9 cellular contexts compared by ENCODE assay signal in the genomic region with DNA sequence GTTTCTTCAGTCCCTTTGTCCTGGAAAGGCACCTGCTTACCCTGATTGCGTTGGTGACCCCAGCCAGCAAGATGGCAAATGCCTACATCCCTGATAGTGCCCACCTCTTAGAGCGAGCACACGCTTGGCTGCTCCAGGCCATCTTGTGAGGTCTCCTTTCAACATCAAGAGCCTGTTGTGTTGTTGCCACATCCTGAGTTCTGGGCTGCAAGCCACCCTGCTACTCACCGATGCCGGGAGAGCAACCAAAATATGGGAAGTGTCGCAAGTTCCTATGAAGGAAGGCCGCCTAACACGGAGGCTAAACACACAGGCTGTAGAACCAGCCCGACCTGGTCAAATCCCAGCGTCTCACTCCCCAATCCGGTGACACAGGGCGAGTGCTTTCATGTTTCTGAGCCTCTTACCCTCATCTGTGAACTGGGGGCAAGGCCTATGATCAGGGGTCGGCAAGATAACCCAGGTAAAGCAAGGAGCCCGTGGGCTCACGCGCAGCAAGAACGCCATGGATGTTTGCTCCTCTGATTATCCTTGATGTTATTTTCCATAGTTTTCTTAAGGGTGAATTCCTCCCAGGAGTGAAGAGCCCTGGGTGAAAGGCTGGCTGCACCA.
DNase-seq lines count a peak whose midpoint lies in the region; ATAC-seq and TF ChIP-seq lines count a peak whose summit lies in the region.
"Had no signal": no experiment of that assay in that cellular context is flagged by ENCODE, and none has a peak within 500 bp of the region (broad histone marks: within the 10 kb centered on the region; RNA-seq: fewer than 3 reads in every experiment).

No MANE protein-coding gene starts in this region.

- H3K27ac ChIP-seq in CD4-positive, CD25-positive, alpha-beta regulatory T cell (ENCODE audit: insufficient read depth, low read length, poor library complexity, severe bottlenecking) = peak overlapping the region; percentile 95
- no peak overlapping the region for H3K27ac ChIP-seq in ovary

- H3K27me3 Mint-ChIP-seq in CD4-positive, CD25-positive, alpha-beta regulatory T cell = no peaks in the 10 kb centered on the region
- H3K27me3 Mint-ChIP-seq in mesothelial cell of epicardium (ENCODE audit: low read depth) = no peaks in the 10 kb centered on the region

- H3K27me3 ChIP-seq in CD4-positive, CD25-positive, alpha-beta regulatory T cell (ENCODE audit: control insufficient read depth, insufficient read depth, low read length) = no peaks in the 10 kb centered on the region
- no peaks in the 10 kb centered on the region for H3K27me3 ChIP-seq in ovary

- peaks cover 6 to 66% (median 47%) of the 10 kb centered on the region in 4 donors for H3K4me1 Mint-ChIP-seq in CD4-positive, CD25-positive, alpha-beta regulatory T cell
- H3K4me1 Mint-ChIP-seq in mesothelial cell of epicardium = peaks cover 8% of the 10 kb centered on the region

- no peak for ATAC-seq in CD4-positive, CD25-positive, alpha-beta regulatory T cell (ENCODE audit: low read depth in 2 of 2)
- no peak for ATAC-seq in GM19023 (IDR thresholded peaks at IDR 0.05; ENCODE audit: unreplicated experiment)
- no peak for ATAC-seq in GM19467 (IDR thresholded peaks at IDR 0.05; ENCODE audit: unreplicated experiment)

- DNase-seq in CD4-positive, CD25-positive, alpha-beta regulatory T cell = peak in 1 of 3 donors; percentile 37
- DNase-seq in SKM-1 (lab: John Stamatoyannopoulos, UW; ENCODE audit: unreplicated experiment) (peak; percentile 82), fibroblast of gingiva (ENCODE audit: low read depth) (peak; percentile 98), ovary (peak in 4 of 5 donors; percentile 36 to 73 (median 53)), occipital lobe (lab: John Stamatoyannopoulos, UW) (no peak), mesothelial cell of epicardium (ENCODE audit: low spot score in 2 of 2, unreplicated experiment in 2 of 2) (no peak)

- H3K4me3 ChIP-seq in CD4-positive, CD25-positive, alpha-beta regulatory T cell (ENCODE audit: low read depth, low read length) = peak overlapping the region; percentile 65
- H3K4me3 ChIP-seq in ovary = no peak overlapping the region

- H3K9me3 Mint-ChIP-seq in CD4-positive, CD25-positive, alpha-beta regulatory T cell = peaks cover 0 to 2% (median 0%) of the 10 kb centered on the region in 7 donors
- peaks cover 4% of the 10 kb centered on the region for H3K9me3 Mint-ChIP-seq in mesothelial cell of epicardium

- H3K4me3 Mint-ChIP-seq in CD4-positive, CD25-positive, alpha-beta regulatory T cell = peak overlapping the region; percentile 68 to 100 (median 100)
- no peak overlapping the region for H3K4me3 Mint-ChIP-seq in mesothelial cell of epicardium
- H3K4me3 Mint-ChIP-seq: nephron had no signal

- TF ChIP-seq CTCF in ovary (IDR thresholded peaks at IDR 0.05) (no peak), mesothelial cell of epicardium (IDR thresholded peaks at IDR 0.05; ENCODE audit: unreplicated experiment) (no peak)

- WGBS in ovary, 3 donors = 78 to 84% (median 79%) methylated on average over 17 of the region's 17 CpGs

- H3K9me3 ChIP-seq in CD4-positive, CD25-positive, alpha-beta regulatory T cell (ENCODE audit: control insufficient read depth in 2 of 2, low read length in 2 of 2) = no peaks in the 10 kb centered on the region
- no peaks in the 10 kb centered on the region for H3K9me3 ChIP-seq in ovary

- no peak for TF ChIP-seq POLR2A in ovary (IDR thresholded peaks at IDR 0.05)

- peaks cover 13% of the 10 kb centered on the region for H3K36me3 Mint-ChIP-seq in CD4-positive, CD25-positive, alpha-beta regulatory T cell
- H3K36me3 Mint-ChIP-seq in mesothelial cell of epicardium = peaks cover 7% of the 10 kb centered on the region

- no peaks in the 10 kb centered on the region for H3K36me3 ChIP-seq in CD4-positive, CD25-positive, alpha-beta regulatory T cell (ENCODE audit: control insufficient read depth, insufficient read depth, low read length)
- no peaks in the 10 kb centered on the region for H3K36me3 ChIP-seq in ovary

- TF ChIP-seq EP300 in ovary (IDR thresholded peaks at IDR 0.05) = peak; percentile 55

- H3K27ac Mint-ChIP-seq in CD4-positive, CD25-positive, alpha-beta regulatory T cell = peak overlapping the region; percentile 98 to 100 (median 99)
- H3K27ac Mint-ChIP-seq in mesothelial cell of epicardium = no peak overlapping the region
- H3K27ac Mint-ChIP-seq: nephron had no signal

- peaks cover 57% of the 10 kb centered on the region for H3K4me1 ChIP-seq in CD4-positive, CD25-positive, alpha-beta regulatory T cell (ENCODE audit: control insufficient read depth, insufficient read depth, low read length, poor library complexity, severe bottlenecking)
- H3K4me1 ChIP-seq in ovary (ENCODE audit: insufficient read depth) = no peaks in the 10 kb centered on the region

- intact Hi-C loops in ovary (cut with DNase I) = loop anchor here in 1 of 4 donors (10.0 kb wide), 1 partner anchor 1795 kb away; no protein-coding TSS in a partner anchor

Comparison
In these comparisons a context has a peak if more than half of its experiments do, and no peak if none do; other contexts are left out.
1. DNase-seq: peak in SKM-1 (single experiment), fibroblast of gingiva (single experiment) and ovary (4 of 5); none in occipital lobe (single experiment) and mesothelial cell of epicardium (0 of 2).